Comparison of ENCODE assay signal across 1 cellular context in the genomic region with DNA sequence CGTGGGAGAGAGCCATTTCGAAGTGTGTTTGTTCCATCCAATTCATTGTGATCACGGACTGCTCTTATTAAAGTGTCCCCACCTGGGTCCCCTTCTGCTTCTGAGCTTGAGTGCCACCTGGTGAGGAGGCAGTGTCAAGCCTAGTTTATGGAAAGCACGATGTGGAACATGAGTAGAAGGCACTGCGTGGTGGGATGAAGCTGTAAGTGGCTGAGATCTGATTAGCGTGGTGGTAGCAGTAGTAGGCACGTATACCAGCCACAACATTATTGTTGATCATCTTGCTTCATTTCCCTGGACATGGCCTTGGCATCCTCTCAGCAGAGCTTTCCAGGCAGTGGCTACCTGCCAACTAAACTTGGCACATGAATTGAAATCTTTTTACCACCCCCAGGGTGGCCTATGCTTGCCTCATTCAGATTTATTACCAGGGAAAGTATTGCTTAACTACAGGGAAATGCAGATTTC.
TF ChIP-seq lines count a peak whose summit lies in the region.

No MANE protein-coding gene starts in this region.

TF ChIP-seq in IMR-90, 13 proteins besides CTCF, POLR2A, EP300 and RAD21:
- TF ChIP-seq MAZ (IDR thresholded peaks at IDR 0.05; ENCODE audit: borderline replicate concordance, low read depth, low read length) (no peak), FOS (IDR thresholded peaks at IDR 0.05; ENCODE audit: low read depth, low read length) (no peak), RFX5 (IDR thresholded peaks at IDR 0.05; ENCODE audit: low read depth, low read length) (no peak), BHLHE40 (IDR thresholded peaks at IDR 0.05; ENCODE audit: low read depth, low read length) (no peak), CHD1 (IDR thresholded peaks at IDR 0.05; ENCODE audit: low read depth, low read length) (no peak), SMC3 (IDR thresholded peaks at IDR 0.05; ENCODE audit: low read depth, low read length) (no peak), USF2 (IDR thresholded peaks at IDR 0.05; ENCODE audit: low read depth, low read length) (no peak), NFE2L2 (IDR thresholded peaks at IDR 0.05; ENCODE audit: low read depth, low read length) (no peak), RCOR1 (IDR thresholded peaks at IDR 0.05; ENCODE audit: insufficient replicate concordance, low read length) (no peak), MXI1 (IDR thresholded peaks at IDR 0.05; ENCODE audit: borderline replicate concordance, low read depth, low read length) (no peak), CEBPB (IDR thresholded peaks at IDR 0.05; ENCODE audit: low read depth, low read length) (no peak), MAFK (IDR thresholded peaks at IDR 0.05; ENCODE audit: low read depth, low read length) (no peak)
- TF ChIP-seq, protein P1, sequence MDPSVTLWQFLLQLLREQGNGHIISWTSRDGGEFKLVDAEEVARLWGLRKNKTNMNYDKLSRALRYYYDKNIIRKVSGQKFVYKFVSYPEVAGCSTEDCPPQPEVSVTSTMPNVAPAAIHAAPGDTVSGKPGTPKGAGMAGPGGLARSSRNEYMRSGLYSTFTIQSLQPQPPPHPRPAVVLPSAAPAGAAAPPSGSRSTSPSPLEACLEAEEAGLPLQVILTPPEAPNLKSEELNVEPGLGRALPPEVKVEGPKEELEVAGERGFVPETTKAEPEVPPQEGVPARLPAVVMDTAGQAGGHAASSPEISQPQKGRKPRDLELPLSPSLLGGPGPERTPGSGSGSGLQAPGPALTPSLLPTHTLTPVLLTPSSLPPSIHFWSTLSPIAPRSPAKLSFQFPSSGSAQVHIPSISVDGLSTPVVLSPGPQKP (IDR thresholded peaks at IDR 0.05; ENCODE audit: borderline replicate concordance, low read depth, low read length) = no peak
